ENCODE assay signal across 2 cellular contexts in genomic region chr6:134752445-134752844, GRCh38.
TF ChIP-seq lines count a peak whose summit lies in the region.

No MANE protein-coding gene starts in this region.

TF ChIP-seq in liver, 16 proteins besides CTCF, POLR2A, EP300 and RAD21 (continued from another document):
- TF ChIP-seq ZBTB33 (IDR thresholded peaks at IDR 0.05) (no peak), RXRA (IDR thresholded peaks at IDR 0.05) (peak; percentile 35 to 39), FOXA1 (IDR thresholded peaks at IDR 0.05) (no peak), SP1 (IDR thresholded peaks at IDR 0.05) (peak; percentile 51), REST (IDR thresholded peaks at IDR 0.05) (no peak), ATF3 (IDR thresholded peaks at IDR 0.05) (peak; percentile 26), TAF1 (conservative IDR thresholded peaks at IDR 0.05) (peak; percentile 41), FOXA2 (IDR thresholded peaks at IDR 0.05) (no peak), HNF4G (IDR thresholded peaks at IDR 0.05) (peak; percentile 28), JUND (IDR thresholded peaks at IDR 0.05) (peak; percentile 33 to 36), YY1 (IDR thresholded peaks at IDR 0.05) (no peak), EGR1 (IDR thresholded peaks at IDR 0.05; ENCODE audit: low read depth in 2 of 2) (no peak), MAX (IDR thresholded peaks at IDR 0.05) (no peak), NR2F2 (IDR thresholded peaks at IDR 0.05) (no peak), HNF4A (conservative IDR thresholded peaks at IDR 0.05) (peak; percentile 43 to 49)

TF ChIP-seq in HepG2, 621 proteins besides CTCF, POLR2A, EP300 and RAD21 (continued from another document):
- TF ChIP-seq BCLAF1 (IDR thresholded peaks at IDR 0.05) = no peak
- no peak for TF ChIP-seq EEA1 (CRISPR knock-in tag; IDR thresholded peaks at IDR 0.05; ENCODE audit: borderline replicate concordance)
- TF ChIP-seq ARID3A (IDR thresholded peaks at IDR 0.05; ENCODE audit: low read depth, low read length) = no peak
- no peak for TF ChIP-seq ZNF749 (CRISPR knock-in tag; IDR thresholded peaks at IDR 0.05; ENCODE audit: borderline replicate concordance)
- TF ChIP-seq SRSF9 (IDR thresholded peaks at IDR 0.05; ENCODE audit: borderline replicate concordance, insufficient read depth, low read depth, low read length, poor library complexity, severe bottlenecking) = no peak
- TF ChIP-seq ZNF234 (CRISPR knock-in tag; conservative IDR thresholded peaks at IDR 0.05) = no peak
- no peak for TF ChIP-seq ZFP82 (CRISPR knock-in tag; IDR thresholded peaks at IDR 0.05; ENCODE audit: borderline replicate concordance)
- TF ChIP-seq ZNF160 (CRISPR knock-in tag; IDR thresholded peaks at IDR 0.05) = no peak
- TF ChIP-seq ZNF12 (CRISPR knock-in tag; IDR thresholded peaks at IDR 0.05) = no peak
- no peak for TF ChIP-seq GFI1 (CRISPR knock-in tag; IDR thresholded peaks at IDR 0.05; ENCODE audit: borderline replicate concordance)
